In genomic region chr7:139118803-139119485, GRCh38 we compare ENCODE assay signal across 1 cellular context.
TF ChIP-seq lines count a peak whose summit lies in the region.

No MANE protein-coding gene starts in this region.

TF ChIP-seq in GM12878, 131 proteins besides CTCF, POLR2A, EP300 and RAD21 (continues in another document):
- TF ChIP-seq, protein P1, sequence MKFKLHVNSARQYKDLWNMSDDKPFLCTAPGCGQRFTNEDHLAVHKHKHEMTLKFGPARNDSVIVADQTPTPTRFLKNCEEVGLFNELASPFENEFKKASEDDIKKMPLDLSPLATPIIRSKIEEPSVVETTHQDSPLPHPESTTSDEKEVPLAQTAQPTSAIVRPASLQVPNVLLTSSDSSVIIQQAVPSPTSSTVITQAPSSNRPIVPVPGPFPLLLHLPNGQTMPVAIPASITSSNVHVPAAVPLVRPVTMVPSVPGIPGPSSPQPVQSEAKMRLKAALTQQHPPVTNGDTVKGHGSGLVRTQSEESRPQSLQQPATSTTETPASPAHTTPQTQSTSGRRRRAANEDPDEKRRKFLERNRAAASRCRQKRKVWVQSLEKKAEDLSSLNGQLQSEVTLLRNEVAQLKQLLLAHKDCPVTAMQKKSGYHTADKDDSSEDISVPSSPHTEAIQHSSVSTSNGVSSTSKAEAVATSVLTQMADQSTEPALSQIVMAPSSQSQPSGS (IDR thresholded peaks at IDR 0.05; ENCODE audit: low read length) = peak; percentile 82
- TF ChIP-seq USF1 (IDR thresholded peaks at IDR 0.05; ENCODE audit: borderline replicate concordance, extremely low read length, insufficient read depth, low read depth, low read length) (peak; percentile 84), RB1 (IDR thresholded peaks at IDR 0.05; ENCODE audit: borderline replicate concordance) (no peak), RAD51 (IDR thresholded peaks at IDR 0.05) (peak; percentile 94), PML (IDR thresholded peaks at IDR 0.05; ENCODE audit: low read length) (no peak; the same call in 1 of the 2 replicates), SREBF1 (IDR thresholded peaks at IDR 0.05; ENCODE audit: low read length) (no peak), IRF4 (IDR thresholded peaks at IDR 0.05; ENCODE audit: low read depth, low read length) (no peak), HDGF (IDR thresholded peaks at IDR 0.05) (peak; percentile 31; the same call in 1 of the 2 replicates), FOXM1 (IDR thresholded peaks at IDR 0.05; ENCODE audit: low read depth, low read length) (peak; percentile 44; the same call in 1 of the 2 replicates), MTA3 (IDR thresholded peaks at IDR 0.05; ENCODE audit: borderline replicate concordance, low read length) (no peak), ZSCAN29 (IDR thresholded peaks at IDR 0.05) (no peak), CHD2 (IDR thresholded peaks at IDR 0.05; ENCODE audit: borderline replicate concordance, low read depth, low read length) (0 out of 2 replicates have a peak, but pooled peaks have one; percentile 47), KAT2A (conservative IDR thresholded peaks at IDR 0.05; ENCODE audit: control insufficient read depth, low read depth, low read length) (no peak), PRDM15 (CRISPR knock-in tag; IDR thresholded peaks at IDR 0.05) (no peak), ZBTB11 (CRISPR knock-in tag; IDR thresholded peaks at IDR 0.05) (no peak), KDM1A (IDR thresholded peaks at IDR 0.05; ENCODE audit: borderline replicate concordance) (no peak), RELA (IDR thresholded peaks at IDR 0.05; ENCODE audit: borderline replicate concordance, partially characterized antibody) (no peak), ZNF217 (IDR thresholded peaks at IDR 0.05) (no peak), ZNF592 (IDR thresholded peaks at IDR 0.05) (no peak), FOS (IDR thresholded peaks at IDR 0.05; ENCODE audit: borderline replicate concordance, extremely low read depth, insufficient read length) (no peak), IRF3 (IDR thresholded peaks at IDR 0.05) (no peak), NFIC (IDR thresholded peaks at IDR 0.05; ENCODE audit: low read depth, low read length) (no peak; the same call in 1 of the 2 replicates), ESRRA (IDR thresholded peaks at IDR 0.05; ENCODE audit: low read length) (peak; percentile 52; the same call in 1 of the 2 replicates), TCF3 (IDR thresholded peaks at IDR 0.05; ENCODE audit: borderline replicate concordance, insufficient read depth, low read depth, low read length) (no peak), HDAC6 (IDR thresholded peaks at IDR 0.05; ENCODE audit: unreplicated experiment) (no peak), MLLT1 (IDR thresholded peaks at IDR 0.05) (0 out of 2 replicates have a peak, but pooled peaks have one; percentile 9), SPI1 (IDR thresholded peaks at IDR 0.05; ENCODE audit: borderline replicate concordance, insufficient read depth, low read depth, low read length) (peak; percentile 76), MAX (IDR thresholded peaks at IDR 0.05; ENCODE audit: low read depth, low read length) (peak; percentile 63), NR2F1 (conservative IDR thresholded peaks at IDR 0.05) (peak; percentile 56; the same call in 1 of the 2 replicates), HCFC1 (IDR thresholded peaks at IDR 0.05; ENCODE audit: low read length) (no peak), RBBP5 (conservative IDR thresholded peaks at IDR 0.05) (no peak), RUNX3 (IDR thresholded peaks at IDR 0.05; ENCODE audit: low read length) (peak; percentile 79; the same call in 1 of the 2 replicates), NFYA (IDR thresholded peaks at IDR 0.05; ENCODE audit: borderline replicate concordance, low read depth, low read length) (no peak), CREM (IDR thresholded peaks at IDR 0.05; ENCODE audit: low read depth) (peak; percentile 75), NBN (IDR thresholded peaks at IDR 0.05) (peak; percentile 81), CHD1 (IDR thresholded peaks at IDR 0.05; ENCODE audit: low read depth, low read length) (no peak), ZNF384 (IDR thresholded peaks at IDR 0.05; ENCODE audit: borderline replicate concordance, low read depth, low read length) (no peak)
- TF ChIP-seq, protein P2, sequence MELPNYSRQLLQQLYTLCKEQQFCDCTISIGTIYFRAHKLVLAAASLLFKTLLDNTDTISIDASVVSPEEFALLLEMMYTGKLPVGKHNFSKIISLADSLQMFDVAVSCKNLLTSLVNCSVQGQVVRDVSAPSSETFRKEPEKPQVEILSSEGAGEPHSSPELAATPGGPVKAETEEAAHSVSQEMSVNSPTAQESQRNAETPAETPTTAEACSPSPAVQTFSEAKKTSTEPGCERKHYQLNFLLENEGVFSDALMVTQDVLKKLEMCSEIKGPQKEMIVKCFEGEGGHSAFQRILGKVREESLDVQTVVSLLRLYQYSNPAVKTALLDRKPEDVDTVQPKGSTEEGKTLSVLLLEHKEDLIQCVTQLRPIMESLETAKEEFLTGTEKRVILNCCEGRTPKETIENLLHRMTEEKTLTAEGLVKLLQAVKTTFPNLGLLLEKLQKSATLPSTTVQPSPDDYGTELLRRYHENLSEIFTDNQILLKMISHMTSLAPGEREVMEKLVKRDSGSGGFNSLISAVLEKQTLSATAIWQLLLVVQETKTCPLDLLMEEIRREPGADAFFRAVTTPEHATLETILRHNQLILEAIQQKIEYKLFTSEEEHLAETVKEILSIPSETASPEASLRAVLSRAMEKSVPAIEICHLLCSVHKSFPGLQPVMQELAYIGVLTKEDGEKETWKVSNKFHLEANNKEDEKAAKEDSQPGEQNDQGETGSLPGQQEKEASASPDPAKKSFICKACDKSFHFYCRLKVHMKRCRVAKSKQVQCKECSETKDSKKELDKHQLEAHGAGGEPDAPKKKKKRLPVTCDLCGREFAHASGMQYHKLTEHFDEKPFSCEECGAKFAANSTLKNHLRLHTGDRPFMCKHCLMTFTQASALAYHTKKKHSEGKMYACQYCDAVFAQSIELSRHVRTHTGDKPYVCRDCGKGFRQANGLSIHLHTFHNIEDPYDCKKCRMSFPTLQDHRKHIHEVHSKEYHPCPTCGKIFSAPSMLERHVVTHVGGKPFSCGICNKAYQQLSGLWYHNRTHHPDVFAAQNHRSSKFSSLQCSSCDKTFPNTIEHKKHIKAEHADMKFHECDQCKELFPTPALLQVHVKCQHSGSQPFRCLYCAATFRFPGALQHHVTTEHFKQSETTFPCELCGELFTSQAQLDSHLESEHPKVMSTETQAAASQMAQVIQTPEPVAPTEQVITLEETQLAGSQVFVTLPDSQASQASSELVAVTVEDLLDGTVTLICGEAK (IDR thresholded peaks at IDR 0.05; ENCODE audit: borderline replicate concordance) = no peak
- TF ChIP-seq, protein P3, sequence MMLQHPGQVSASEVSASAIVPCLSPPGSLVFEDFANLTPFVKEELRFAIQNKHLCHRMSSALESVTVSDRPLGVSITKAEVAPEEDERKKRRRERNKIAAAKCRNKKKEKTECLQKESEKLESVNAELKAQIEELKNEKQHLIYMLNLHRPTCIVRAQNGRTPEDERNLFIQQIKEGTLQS (IDR thresholded peaks at IDR 0.05; ENCODE audit: borderline replicate concordance, extremely low read depth, low read depth, low read length) = peak; percentile 40; the same call in 1 of the 2 replicates
